Comparison of ENCODE assay signal across 16 cellular contexts in the genomic region with DNA sequence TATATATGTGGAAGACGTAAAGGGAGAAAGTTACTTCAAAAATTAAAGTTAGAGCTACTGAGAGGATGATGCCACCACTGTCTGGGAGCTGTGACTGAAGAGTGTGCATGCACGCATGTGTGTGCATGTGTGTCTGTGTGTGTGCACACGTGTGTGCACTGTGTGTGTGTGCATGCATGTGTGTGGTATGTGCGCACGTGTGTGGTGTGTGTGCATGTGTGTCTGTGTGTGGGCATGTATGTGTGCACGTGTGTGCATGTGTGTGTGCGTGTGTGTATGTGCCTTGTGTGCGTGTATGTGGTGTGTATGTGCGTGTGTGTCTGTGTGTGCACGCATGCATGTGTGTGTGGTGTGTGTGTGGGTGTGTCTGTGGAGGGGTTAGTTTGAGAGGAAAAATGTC.
DNase-seq lines count a peak whose midpoint lies in the region; ATAC-seq, FAIRE-seq and TF ChIP-seq lines count a peak whose summit lies in the region.
"Had no signal": no experiment of that assay in that cellular context is flagged by ENCODE, and none has a peak within 500 bp of the region (broad histone marks: within the 10 kb centered on the region; RNA-seq: fewer than 3 reads in every experiment).

No MANE protein-coding gene starts in this region.

- TF ChIP-seq RAD21 in A549 (conservative IDR thresholded peaks at IDR 0.05 in 1 of 2, IDR thresholded peaks at IDR 0.05 in 1 of 2), result no peak

- ATAC-seq in A549 (no peak), left colon (no peak)

- peaks cover 15% of the 10 kb centered on the region for H3K9me3 ChIP-seq in A549
- no peaks in the 10 kb centered on the region for H3K9me3 ChIP-seq in neural progenitor cell (ENCODE audit: low read depth)
- H3K9me3 ChIP-seq: HAP-1 had no signal

- no peaks in the 10 kb centered on the region for H3K36me3 ChIP-seq in bronchial epithelial cell (ENCODE audit: control insufficient read depth, insufficient read depth, low read length)
- no peaks in the 10 kb centered on the region for H3K36me3 ChIP-seq in neural progenitor cell
- H3K36me3 ChIP-seq: HAP-1 had no signal

- H3K4me2 ChIP-seq in A549, result no peak overlapping the region
- H3K4me2 ChIP-seq in neural progenitor cell, result no peak overlapping the region

- H3K27ac Mint-ChIP-seq in neural progenitor cell (peak overlapping the region; percentile 2), MCF 10A (ENCODE audit: low read depth, unreplicated experiment) (no peak overlapping the region)
- H3K27ac Mint-ChIP-seq: B cell; CD4-positive, alpha-beta T cell; HFFc6 had no signal

- H3K27me3 Mint-ChIP-seq in neural progenitor cell (ENCODE audit: insufficient read depth, low read depth) (peaks cover 9% of the 10 kb centered on the region), MCF 10A (ENCODE audit: insufficient read depth, unreplicated experiment) (no peaks in the 10 kb centered on the region)
- H3K27me3 Mint-ChIP-seq: B cell; CD4-positive, alpha-beta T cell had no signal

- TF ChIP-seq EP300 in A549 (IDR thresholded peaks at IDR 0.05), result no peak

- TF ChIP-seq CTCF in A549 (IDR thresholded peaks at IDR 0.05) (no peak), bronchial epithelial cell (IDR thresholded peaks at IDR 0.05; ENCODE audit: insufficient read depth, low read length, severe bottlenecking) (no peak), neural progenitor cell (IDR thresholded peaks at IDR 0.05) (no peak), MCF 10A (IDR thresholded peaks at IDR 0.05; ENCODE audit: unreplicated experiment) (no peak)

- WGBS in A549 (ENCODE audit: missing lambda C conversion rate), result 35% methylated on average over 10 of the region's 10 CpGs

- peak; percentile 24; the same call in 1 of the 2 replicates for TF ChIP-seq POLR2A in A549 (IDR thresholded peaks at IDR 0.05; ENCODE audit: low read length)

- POLR2A ChIA-PET in A549 (lab: Yijun Ruan, JAX) (no interaction called here), MCF 10A (lab: Yijun Ruan, JAX) (no interaction called here)

- H3F3A ChIP-seq in neural progenitor cell (ENCODE audit: low read depth), result no peaks in the 10 kb centered on the region

- H3K4me3 ChIP-seq in A549, result no peak overlapping the region
- H3K4me3 ChIP-seq in bronchial epithelial cell (ENCODE audit: low read depth, low read length), result no peak overlapping the region
- no peak overlapping the region for H3K4me3 ChIP-seq in neural progenitor cell
- H3K4me3 ChIP-seq: HAP-1 had no signal

- no peak for FAIRE-seq in A549 (lab: Jason Lieb, UNC)
- FAIRE-seq in HTR-8/SVneo (lab: Jason Lieb, UNC), result peak; percentile 93
- FAIRE-seq in bronchial epithelial cell (lab: Jason Lieb, UNC), result peak; percentile 96

- no peaks in the 10 kb centered on the region for H3K36me3 Mint-ChIP-seq in neural progenitor cell
- H3K36me3 Mint-ChIP-seq in MCF 10A (ENCODE audit: insufficient read depth, unreplicated experiment), result no peaks in the 10 kb centered on the region

- H3K4me3 Mint-ChIP-seq in neural progenitor cell (no peak overlapping the region), MCF 10A (ENCODE audit: unreplicated experiment) (no peak overlapping the region)
- H3K4me3 Mint-ChIP-seq: B cell; CD4-positive, alpha-beta T cell; HFFc6 had no signal

- DNase-seq in A549 (ENCODE audit: low read depth in 1 of 2, low spot score in 1 of 2) (no peak), HTR-8/SVneo (ENCODE audit: insufficient read length, low spot score) (no peak), bronchial epithelial cell (ENCODE audit: low read depth) (no peak), neural progenitor cell (ENCODE audit: low spot score) (no peak), MCF 10A (ENCODE audit: unreplicated experiment) (no peak), left colon (no peak), germinal center (ENCODE audit: low spot score) (no peak)
- no peak for DNase-seq in NK-92 treated with Interleukin-12 subunit alpha and Interleukin-12 subunit beta, amount 100 ng/mL, for 24 hours (lab: John Stamatoyannopoulos, UW)
- DNase-seq: C1 segment of cervical spinal cord; Calu3; CD4-positive, alpha-beta T cell; DMS 273 treated with DMSO at 0.1 percent for 48 hours; GOT3; HFFc6 had no signal

- no peak overlapping the region for H3K9ac ChIP-seq in neural progenitor cell

- H3K4me1 Mint-ChIP-seq in neural progenitor cell (peaks cover 6% of the 10 kb centered on the region), MCF 10A (ENCODE audit: insufficient read depth, unreplicated experiment) (peaks cover 5% of the 10 kb centered on the region)
- H3K4me1 Mint-ChIP-seq: B cell had no signal

- no peaks in the 10 kb centered on the region for H3K4me1 ChIP-seq in A549
- H3K4me1 ChIP-seq in neural progenitor cell, result no peaks in the 10 kb centered on the region
- H3K4me1 ChIP-seq: HAP-1 had no signal

- H3K79me2 ChIP-seq in neural progenitor cell (ENCODE audit: low read depth), result no peaks in the 10 kb centered on the region

- H3K27ac ChIP-seq in A549 (no peak overlapping the region), neural progenitor cell (no peak overlapping the region)

- H3K27me3 ChIP-seq in bronchial epithelial cell (ENCODE audit: control insufficient read depth, insufficient read depth, low read length) (no peaks in the 10 kb centered on the region), neural progenitor cell (no peaks in the 10 kb centered on the region)

- no TSS peak for BruUV-seq in MCF 10A (replicated peaks; lab: Mats Ljungman, UMichigan)

- H3K9me3 Mint-ChIP-seq in neural progenitor cell (peaks cover 9% of the 10 kb centered on the region), MCF 10A (ENCODE audit: unreplicated experiment) (no peaks in the 10 kb centered on the region)

- intact Hi-C loops in MCF 10A (cut with micrococcal nuclease) (no loop called here), left colon (cut with DNase I, micrococcal nuclease) (no loop called here)

- CTCF ChIA-PET in A549 (lab: Yijun Ruan, JAX), result no interaction called here
- CTCF ChIA-PET in MCF 10A (lab: Yijun Ruan, JAX), result interaction anchor here (0.6 kb wide), 1 partner anchor 12 kb away, joined by 5 read pairs; no protein-coding TSS in a partner anchor

- no peak overlapping the region for H2AFZ ChIP-seq in neural progenitor cell (replicated peaks)

- H4K20me1 ChIP-seq in neural progenitor cell (ENCODE audit: low read depth), result no peaks in the 10 kb centered on the region

TF ChIP-seq in A549, 52 proteins besides CTCF, POLR2A, EP300 and RAD21:
- TF ChIP-seq RFX5 (IDR thresholded peaks at IDR 0.05) (no peak), FOSL2 (IDR thresholded peaks at IDR 0.05) (no peak), FOSL2 (CRISPR knock-in tag; IDR thresholded peaks at IDR 0.05) (no peak), CBX2 (IDR thresholded peaks at IDR 0.05; ENCODE audit: borderline replicate concordance, low read depth) (no peak), RARB (CRISPR knock-in tag; IDR thresholded peaks at IDR 0.05) (no peak), ZSCAN20 (CRISPR knock-in tag; IDR thresholded peaks at IDR 0.05) (no peak), SREBF2 (IDR thresholded peaks at IDR 0.05) (no peak), CHD2 (IDR thresholded peaks at IDR 0.05; ENCODE audit: low read length, partially characterized antibody) (no peak), E2F6 (IDR thresholded peaks at IDR 0.05; ENCODE audit: borderline replicate concordance, low read depth) (no peak), CEBPB (IDR thresholded peaks at IDR 0.05) (no peak), RCOR1 (IDR thresholded peaks at IDR 0.05; ENCODE audit: low read depth, low read length) (no peak), RNF2 (IDR thresholded peaks at IDR 0.05; ENCODE audit: borderline replicate concordance, low read depth) (no peak), KDM1A (IDR thresholded peaks at IDR 0.05; ENCODE audit: low read depth) (no peak)
- TF ChIP-seq, protein P1, sequence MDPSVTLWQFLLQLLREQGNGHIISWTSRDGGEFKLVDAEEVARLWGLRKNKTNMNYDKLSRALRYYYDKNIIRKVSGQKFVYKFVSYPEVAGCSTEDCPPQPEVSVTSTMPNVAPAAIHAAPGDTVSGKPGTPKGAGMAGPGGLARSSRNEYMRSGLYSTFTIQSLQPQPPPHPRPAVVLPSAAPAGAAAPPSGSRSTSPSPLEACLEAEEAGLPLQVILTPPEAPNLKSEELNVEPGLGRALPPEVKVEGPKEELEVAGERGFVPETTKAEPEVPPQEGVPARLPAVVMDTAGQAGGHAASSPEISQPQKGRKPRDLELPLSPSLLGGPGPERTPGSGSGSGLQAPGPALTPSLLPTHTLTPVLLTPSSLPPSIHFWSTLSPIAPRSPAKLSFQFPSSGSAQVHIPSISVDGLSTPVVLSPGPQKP (IDR thresholded peaks at IDR 0.05; ENCODE audit: low read depth, low read length), result no peak
- TF ChIP-seq, protein P2, sequence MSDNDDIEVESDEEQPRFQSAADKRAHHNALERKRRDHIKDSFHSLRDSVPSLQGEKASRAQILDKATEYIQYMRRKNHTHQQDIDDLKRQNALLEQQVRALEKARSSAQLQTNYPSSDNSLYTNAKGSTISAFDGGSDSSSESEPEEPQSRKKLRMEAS (IDR thresholded peaks at IDR 0.05), result no peak
TF ChIP-seq in A549: peak in this region for 0.
